In genomic region chr17:21186399-21187187, GRCh38 we compare ENCODE assay signal across 23 cellular contexts. TPM values are rescaled to one million over a fixed set of nuclear protein-coding genes. Genes with fewer than 3 reads are reported as not detected.
A peak's percentile ranks its signal among the peaks of the same experiment; 100 is the strongest.
DNase-seq lines count a peak whose midpoint lies in the region; ATAC-seq and TF ChIP-seq lines count a peak whose summit lies in the region.
"Had no signal": no experiment of that assay in that cellular context is flagged by ENCODE, and none has a peak within 500 bp of the region (broad histone marks: within the 10 kb centered on the region; RNA-seq: fewer than 3 reads in every experiment).

No MANE protein-coding gene starts in this region.

- ATAC-seq in left ventricle myocardium superior = peak; percentile 21
- ATAC-seq in lung (ENCODE audit: insufficient read depth, low FRiP score) = no peak
- ATAC-seq in body of pancreas = no peak
- ATAC-seq: activated T-cell treated with anti-CD3 and anti-CD28 coated beads, Interleukin-2, amount 50 U/mL, for 72 hours had no signal

- H3K27ac Mint-ChIP-seq in endothelial cell (ENCODE audit: unreplicated experiment) = peak overlapping the region; percentile 99
- H3K27ac Mint-ChIP-seq: activated naive CD4-positive, alpha-beta T cell treated with anti-CD3 and anti-CD28 coated beads for 36 hours; activated T-cell treated with anti-CD3 and anti-CD28 coated beads, Interleukin-2, amount 50 U/mL, for 72 hours; neural progenitor cell; T-helper 1 cell treated with Interleukin-12 subunit alpha and Interleukin-12 subunit beta and Interleukin-4 antibody, amounts not matched to agents 30 μg/mL and 1 μg/mL, for 36 hours had no signal

- intact Hi-C loops in left ventricle myocardium superior (cut with micrococcal nuclease) = no loop called here
- intact Hi-C loops in thyroid gland (cut with DNase I) = no loop called here
- intact Hi-C loops in body of pancreas (cut with DNase I) = no loop called here

- peak overlapping the region in 1 of 2 donors; percentile 27 for H3K27ac ChIP-seq in right atrium auricular region
- H3K27ac ChIP-seq in lung (ENCODE audit: low read depth in 1 of 2, low read length in 1 of 2) = peak overlapping the region; percentile 36 to 69
- H3K27ac ChIP-seq in thyroid gland = peak overlapping the region in 2 of 3 donors; percentile 26 to 45
- H3K27ac ChIP-seq in body of pancreas = no peak overlapping the region
- H3K27ac ChIP-seq: BLaER1, colonic mucosa, neural progenitor cell, prostate gland had no signal

- peak overlapping the region; percentile 74 for H3K4me3 Mint-ChIP-seq in endothelial cell (ENCODE audit: unreplicated experiment)
- H3K4me3 Mint-ChIP-seq: activated naive CD4-positive, alpha-beta T cell treated with anti-CD3 and anti-CD28 coated beads for 36 hours; activated T-cell treated with anti-CD3 and anti-CD28 coated beads, Interleukin-2, amount 50 U/mL, for 72 hours; neural progenitor cell; T-helper 1 cell treated with Interleukin-12 subunit alpha and Interleukin-12 subunit beta and Interleukin-4 antibody, amounts not matched to agents 30 μg/mL and 1 μg/mL, for 36 hours had no signal

- no peak overlapping the region for H3K4me3 ChIP-seq in right atrium auricular region
- no peak overlapping the region for H3K4me3 ChIP-seq in lung
- H3K4me3 ChIP-seq in thyroid gland (replicated peaks in 1 of 3) = no peak overlapping the region
- H3K4me3 ChIP-seq in body of pancreas = no peak overlapping the region
- H3K4me3 ChIP-seq: BLaER1, colonic mucosa, neural progenitor cell, prostate gland, skin epidermis, testis had no signal

- TF ChIP-seq CTCF in right atrium auricular region (IDR thresholded peaks at IDR 0.05) (no peak), endothelial cell (IDR thresholded peaks at IDR 0.05; ENCODE audit: unreplicated experiment) (no peak), lung (IDR thresholded peaks at IDR 0.05; ENCODE audit: control extremely low read depth, extremely low read depth) (no peak), thyroid gland (IDR thresholded peaks at IDR 0.05) (no peak), body of pancreas (IDR thresholded peaks at IDR 0.05) (no peak)

- 52 to 68% methylated on average over 6 of the region's 6 CpGs for WGBS in lung, 2 donors
- 81 to 90% methylated on average over 6 of the region's 6 CpGs for WGBS in thyroid gland, 2 donors
- 82 to 84% methylated on average over 6 of the region's 6 CpGs for WGBS in body of pancreas, 2 donors

- peaks cover 27% of the 10 kb centered on the region for H3K36me3 Mint-ChIP-seq in endothelial cell (ENCODE audit: low read depth, unreplicated experiment)

- H3K9me3 ChIP-seq in right atrium auricular region = no peaks in the 10 kb centered on the region
- peaks cover 0 to 3% of the 10 kb centered on the region in 2 donors for H3K9me3 ChIP-seq in lung (ENCODE audit: control insufficient read depth in 2 of 2, insufficient read depth in 1 of 2, low read length in 1 of 2)
- no peaks in the 10 kb centered on the region for H3K9me3 ChIP-seq in thyroid gland
- no peaks in the 10 kb centered on the region for H3K9me3 ChIP-seq in body of pancreas
- H3K9me3 ChIP-seq: BLaER1, colonic mucosa, prostate gland, testis had no signal

- peaks cover 30% of the 10 kb centered on the region for H3K36me3 ChIP-seq in right atrium auricular region
- peaks cover 5 to 24% of the 10 kb centered on the region in 2 donors for H3K36me3 ChIP-seq in lung (ENCODE audit: control insufficient read depth in 2 of 2, insufficient read depth in 2 of 2, low read length in 2 of 2)
- H3K36me3 ChIP-seq in thyroid gland = peaks cover 8 to 17% of the 10 kb centered on the region in 2 donors
- peaks cover 0 to 6% of the 10 kb centered on the region in 2 donors for H3K36me3 ChIP-seq in body of pancreas (replicated peaks in 1 of 2; ENCODE audit: insufficient read depth in 1 of 2, low read depth in 2 of 2)
- H3K36me3 ChIP-seq: colonic mucosa, neural progenitor cell had no signal

- TF ChIP-seq POLR2A in thyroid gland (IDR thresholded peaks at IDR 0.05) (no peak), body of pancreas (IDR thresholded peaks at IDR 0.05) (no peak)

- H3K27me3 Mint-ChIP-seq in endothelial cell (ENCODE audit: unreplicated experiment) = peaks cover 2% of the 10 kb centered on the region

- H3K4me1 ChIP-seq in right atrium auricular region (peaks cover 0 to 6% of the 10 kb centered on the region in 2 donors), lung (ENCODE audit: control insufficient read depth in 2 of 2, insufficient read depth in 2 of 2, low read length in 2 of 2) (peaks cover 4 to 9% of the 10 kb centered on the region in 2 donors), thyroid gland (no peaks in the 10 kb centered on the region), body of pancreas (no peaks in the 10 kb centered on the region)
- H3K4me1 ChIP-seq: BLaER1, colonic mucosa, neural progenitor cell, prostate gland had no signal

- H3K27me3 ChIP-seq in right atrium auricular region (no peaks in the 10 kb centered on the region), lung (ENCODE audit: control insufficient read depth, insufficient read depth) (no peaks in the 10 kb centered on the region), thyroid gland (no peaks in the 10 kb centered on the region), body of pancreas (no peaks in the 10 kb centered on the region)
- H3K27me3 ChIP-seq: BLaER1, colonic mucosa, neural progenitor cell, testis had no signal

- no peaks in the 10 kb centered on the region for H3K9me3 Mint-ChIP-seq in endothelial cell (ENCODE audit: unreplicated experiment)
- H3K9me3 Mint-ChIP-seq: activated naive CD4-positive, alpha-beta T cell treated with anti-CD3 and anti-CD28 coated beads for 36 hours; activated T-cell treated with anti-CD3 and anti-CD28 coated beads, Interleukin-2, amount 50 U/mL, for 72 hours; neural progenitor cell; T-helper 1 cell treated with Interleukin-12 subunit alpha and Interleukin-12 subunit beta and Interleukin-4 antibody, amounts not matched to agents 30 μg/mL and 1 μg/mL, for 36 hours had no signal

- no peak for DNase-seq in left ventricle myocardium superior
- no peak for DNase-seq in right atrium auricular region (ENCODE audit: low spot score)
- peak; percentile 43 for DNase-seq in endothelial cell (ENCODE audit: low spot score)
- no peak for DNase-seq in lung (ENCODE audit: low spot score)
- DNase-seq in thyroid gland = no peak
- no peak for DNase-seq in iPS-NIHi7 (ENCODE audit: extremely low spot score)
- no peak for DNase-seq in amniotic stem cell (lab: John Stamatoyannopoulos, UW)
- no peak for DNase-seq in body of pancreas
- DNase-seq: activated CD4-positive, alpha-beta T cell treated with anti-CD3 and anti-CD28 coated beads for 48 hours; activated naive CD4-positive, alpha-beta T cell treated with anti-CD3 and anti-CD28 coated beads for 36 hours; activated T-cell treated with anti-CD3 and anti-CD28 coated beads, Interleukin-2, amount 50 U/mL, for 72 hours; colonic mucosa; HCEC 1CT; NCI-H1048; NCI-H187; NCI-H526 treated with DMSO at 0.1 percent for 48 hours; stimulated activated CD4-positive, alpha-beta T cell treated with anti-CD3 and anti-CD28 coated beads, Interleukin-1b, Interleukin-23, amount 100 ng/mL, for 48 hours; testis had no signal

- peaks cover 49% of the 10 kb centered on the region for H3K4me1 Mint-ChIP-seq in endothelial cell (ENCODE audit: unreplicated experiment)
- H3K4me1 Mint-ChIP-seq: neural progenitor cell had no signal

RNA-seq across cellular contexts. Expression of gene TMEM11, which starts 27.4 kb away (rescaled TPM):
- total RNA-seq in left ventricle myocardium superior (31.5 TPM), right atrium auricular region (10 to 100 TPM; 25.5 to 27.2 TPM), endothelial cell (ENCODE audit: unreplicated experiment) (36.9 TPM), lung (10 to 100 TPM; 12.1 to 26.1 TPM), thyroid gland (10 to 100 TPM; 20.7 to 35.7 (median 24.7) TPM), body of pancreas (10 to 100 TPM in 1 of 2 donors, 1 to 10 TPM in 1; 7.0 to 22.4 TPM)
- 10 to 100 TPM; 28.1 to 29.4 TPM for polyA plus RNA-seq in lung

RNA-seq across cellular contexts. Expression of gene DHRS7B, which starts 59.8 kb away (rescaled TPM):
- 18.6 TPM for total RNA-seq in left ventricle myocardium superior
- total RNA-seq in right atrium auricular region = 10 to 100 TPM; 35.8 to 45.3 TPM
- total RNA-seq in endothelial cell (ENCODE audit: unreplicated experiment) = 31.0 TPM
- total RNA-seq in lung = 10 to 100 TPM; 19.4 to 26.1 TPM
- polyA plus RNA-seq in lung = 10 to 100 TPM; 37.3 to 55.6 TPM
- total RNA-seq in thyroid gland = 10 to 100 TPM; 34.1 to 74.1 (median 57.1) TPM
- total RNA-seq in body of pancreas = 10 to 100 TPM; 14.0 to 14.5 TPM

Comparison
In these comparisons a context has a peak if more than half of its experiments do, and no peak if none do; other contexts are left out.
1. H3K27ac ChIP-seq: peak in lung (2 of 2) and thyroid gland (2 of 3); none in body of pancreas (0 of 4).